Comparison of ENCODE assay signal across 15 cellular contexts in genomic region chr11:127620660-127621059, GRCh38.
DNase-seq lines count a peak whose midpoint lies in the region; ATAC-seq and TF ChIP-seq lines count a peak whose summit lies in the region.
"Had no signal": no experiment of that assay in that cellular context is flagged by ENCODE, and none has a peak within 500 bp of the region (broad histone marks: within the 10 kb centered on the region; RNA-seq: fewer than 3 reads in every experiment).

No MANE protein-coding gene starts in this region.

- H3K9me3 Mint-ChIP-seq in activated T-helper 17 cell treated with anti-CD3 and anti-CD28 coated beads, Interleukin-2, amount 50 U/mL, for 72 hours = peaks cover 6% of the 10 kb centered on the region
- H3K9me3 Mint-ChIP-seq in Calu3 (ENCODE audit: low read depth, unreplicated experiment) = peaks cover 8% of the 10 kb centered on the region

- DNase-seq in EL (peak; percentile 2), HT1080 (ENCODE audit: low read depth) (peak; percentile 71), RPMI7951 (ENCODE audit: low read depth) (peak; percentile 64), fibroblast of peridontal ligament (ENCODE audit: extremely low read depth) (peak; percentile 27), OCI-M2 (lab: John Stamatoyannopoulos, UW; ENCODE audit: unreplicated experiment) (no peak), Calu3 (no peak)
- DNase-seq: DMS 273 treated with DMSO at 0.1 percent for 48 hours, Karpas-422, NCI-H1092 treated with DMSO at 0.1 percent for 48 hours, NCI-H187, NCI-H774, SJCRH30 had no signal

- H3K4me1 Mint-ChIP-seq in activated T-helper 17 cell treated with anti-CD3 and anti-CD28 coated beads, Interleukin-2, amount 50 U/mL, for 72 hours = no peaks in the 10 kb centered on the region
- no peaks in the 10 kb centered on the region for H3K4me1 Mint-ChIP-seq in Calu3 (ENCODE audit: low read depth, unreplicated experiment)

- CTCF ChIA-PET in Calu3 (lab: Charles Lee) = no interaction called here

- no peak overlapping the region for H3K4me3 Mint-ChIP-seq in activated T-helper 17 cell treated with anti-CD3 and anti-CD28 coated beads, Interleukin-2, amount 50 U/mL, for 72 hours
- H3K4me3 Mint-ChIP-seq in Calu3 (ENCODE audit: low read depth, unreplicated experiment) = no peak overlapping the region

- H3K27ac Mint-ChIP-seq in activated T-helper 17 cell treated with anti-CD3 and anti-CD28 coated beads, Interleukin-2, amount 50 U/mL, for 72 hours = no peak overlapping the region
- H3K27ac Mint-ChIP-seq in Calu3 (ENCODE audit: unreplicated experiment) = no peak overlapping the region

- no peak for ATAC-seq in activated T-helper 17 cell treated with anti-CD3 and anti-CD28 coated beads, Interleukin-2, amount 50 U/mL, for 72 hours (replicated peaks)
- ATAC-seq in HG03378 (IDR thresholded peaks at IDR 0.05; ENCODE audit: unreplicated experiment) = no peak
- ATAC-seq: HCT116 had no signal

- TF ChIP-seq CTCF in Calu3 (IDR thresholded peaks at IDR 0.05; ENCODE audit: unreplicated experiment) = no peak

- intact Hi-C loops in Calu3 (cut with micrococcal nuclease; ENCODE audit: unreplicated experiment) = no loop called here

- H3K36me3 Mint-ChIP-seq in activated T-helper 17 cell treated with anti-CD3 and anti-CD28 coated beads, Interleukin-2, amount 50 U/mL, for 72 hours (ENCODE audit: low read depth) = no peaks in the 10 kb centered on the region
- H3K36me3 Mint-ChIP-seq in Calu3 (ENCODE audit: insufficient read depth, unreplicated experiment) = no peaks in the 10 kb centered on the region

- H3K27me3 Mint-ChIP-seq in activated T-helper 17 cell treated with anti-CD3 and anti-CD28 coated beads, Interleukin-2, amount 50 U/mL, for 72 hours = peaks cover 5% of the 10 kb centered on the region
- no peaks in the 10 kb centered on the region for H3K27me3 Mint-ChIP-seq in Calu3 (ENCODE audit: unreplicated experiment)

- BruUV-seq in Calu3 (replicated peaks; lab: Mats Ljungman, UMichigan) = no TSS peak

Comparison
In these comparisons a context has a peak if more than half of its experiments do, and no peak if none do; other contexts are left out.
1. DNase-seq: peak in EL (single experiment), HT1080 (single experiment), RPMI7951 (single experiment) and fibroblast of peridontal ligament (single experiment); none in OCI-M2 (single experiment) and Calu3 (single experiment).